ENCODE assay signal across 8 cellular contexts in the genomic region with DNA sequence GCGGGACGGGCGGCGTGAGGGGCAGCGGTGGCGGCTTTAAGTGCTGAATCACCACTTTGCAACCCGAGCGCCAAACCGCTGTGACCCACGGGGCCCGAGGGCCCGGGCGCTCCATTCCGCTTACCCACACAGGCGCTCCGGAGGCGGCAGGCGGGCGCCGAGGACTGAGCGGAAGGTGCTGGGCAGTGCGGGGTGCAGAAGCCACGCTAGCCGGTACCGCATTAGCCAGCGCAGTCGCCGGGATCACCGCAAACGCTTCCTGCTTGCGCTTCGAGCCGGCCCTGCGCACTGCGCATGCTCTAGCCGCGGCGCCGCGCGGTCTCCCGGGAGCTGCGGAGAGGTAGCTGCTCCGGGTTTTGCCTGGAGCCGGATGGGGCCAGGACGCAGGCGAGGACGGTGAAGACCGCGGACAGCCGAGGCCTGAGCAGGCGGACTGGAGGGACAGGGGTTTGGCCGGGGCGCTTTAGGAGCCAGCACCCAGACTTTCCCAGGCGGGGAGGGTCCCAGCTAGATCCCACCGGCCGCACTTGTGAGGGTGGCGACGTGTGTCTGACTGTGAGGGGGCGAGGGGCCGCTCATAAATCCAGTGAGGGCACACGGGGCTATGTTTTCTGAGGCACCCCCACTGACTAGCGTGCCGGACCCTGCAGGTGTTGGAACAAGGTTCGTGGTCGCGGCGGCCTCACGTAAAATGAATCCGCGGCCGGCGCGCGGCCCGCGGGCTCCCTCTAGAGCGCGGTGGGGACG. TPM values are rescaled to one million over a fixed set of nuclear protein-coding genes. Genes with fewer than 3 reads are reported as not detected.
DNase-seq lines count a peak whose midpoint lies in the region; ATAC-seq and TF ChIP-seq lines count a peak whose summit lies in the region.

A gene (minus strand): TSS at position 296 of the 747 bp plus-strand sequence. CDS start 74 bp downstream, at position 222.

- ATAC-seq in T-cell (replicated peaks in 1 of 4) = peak; percentile 79 to 82 (median 80)
- ATAC-seq in heart right ventricle = peak; percentile 96 to 99 (median 98)

- DNase-seq in MV-4-11 (lab: John Stamatoyannopoulos, UW) (peak; percentile 70), T-cell (peak; percentile 52 to 80 (median 70)), adrenal gland (peak; percentile 88 to 92 (median 89)), heart right ventricle (peak; percentile 88 to 93), progenitor cell of endocrine pancreas (ENCODE audit: low spot score, unreplicated experiment) (peak; percentile 85), ureter (ENCODE audit: low spot score) (peak; percentile 87)

- POLR2A ChIA-PET in HEK293 (lab: Yijun Ruan, JAX) = interaction anchor here (0.6 to 1.8 kb wide), 12 partner anchors 10 to 283 kb away, joined by 3 to 15 read pairs (median 4); a partner anchor contains a TSS
- POLR2A ChIA-PET in T-cell (lab: Charles Lee) = interaction anchor here in 1 of 2 donors (1.0 to 1.2 kb wide), 2 partner anchors 19 to 275 kb away, joined by 3 to 4 read pairs; a partner anchor contains a TSS

- TF ChIP-seq POLR2A in GM10847 (IDR thresholded peaks at IDR 0.05; ENCODE audit: extremely low read depth, insufficient read length) (peak; percentile 64), adrenal gland (IDR thresholded peaks at IDR 0.05) (peak; percentile 64 to 79)

- TF ChIP-seq CTCF in HEK293 (tag by site-specific recombination; IDR thresholded peaks at IDR 0.05) (peak; percentile 93), adrenal gland (IDR thresholded peaks at IDR 0.05) (peak; percentile 72 to 85 (median 80)), heart right ventricle (IDR thresholded peaks at IDR 0.05) (peak; percentile 77 to 95 (median 85)), progenitor cell of endocrine pancreas (IDR thresholded peaks at IDR 0.05; ENCODE audit: unreplicated experiment) (peak; percentile 77)

- H3K36me3 Mint-ChIP-seq in T-cell = peaks cover 4% of the 10 kb centered on the region
- peaks cover 4% of the 10 kb centered on the region for H3K36me3 Mint-ChIP-seq in progenitor cell of endocrine pancreas (ENCODE audit: insufficient read depth)

- 0 to 1% (median 0%) methylated on average over 8 to 80 of the region's 80 CpGs; no CpG with 5 or more reads in 1 of the 4 donors for WGBS in adrenal gland, 4 donors
- 0 to 1% methylated on average over 78 to 80 of the region's 80 CpGs for WGBS in heart right ventricle, 2 donors

- H3K4me1 ChIP-seq in HEK293 (ENCODE audit: control insufficient read depth, insufficient read depth, low read length) = peaks cover 13% of the 10 kb centered on the region
- H3K4me1 ChIP-seq in adrenal gland (replicated peaks in 1 of 2) = peaks cover 9 to 27% of the 10 kb centered on the region in 2 donors
- H3K4me1 ChIP-seq in heart right ventricle = peaks cover 0 to 34% (median 30%) of the 10 kb centered on the region in 9 donors

- H3K4me3 ChIP-seq in HEK293 (ENCODE audit: low read depth, low read length) (peak within 1 kb of the TSS; percentile 84), adrenal gland (peak within 1 kb of the TSS; percentile 57 to 74 (median 64)), heart right ventricle (peak within 1 kb of the TSS; percentile 53 to 99 (median 92))

- no peaks in the 10 kb centered on the region for H3K9me3 ChIP-seq in HEK293 (ENCODE audit: control insufficient read depth, insufficient read depth, low read depth, low read length)
- no peaks in the 10 kb centered on the region for H3K9me3 ChIP-seq in adrenal gland (replicated peaks in 1 of 3)
- H3K9me3 ChIP-seq in heart right ventricle = no peaks in the 10 kb centered on the region

- CTCF ChIA-PET in HEK293 (lab: Yijun Ruan, JAX) = interaction anchor here (0.6 to 6.7 kb wide), 14 partner anchors 10 to 560 kb away, joined by 3 to 71 read pairs (median 4); a partner anchor contains a TSS
- CTCF ChIA-PET in T-cell (lab: Charles Lee) = interaction anchor here (0.6 to 3.3 kb wide), 10 partner anchors 8 to 283 kb away, joined by 3 to 61 read pairs (median 6); a partner anchor contains a TSS

- H3K27ac ChIP-seq in HEK293 (ENCODE audit: extremely low read depth, low read depth, low read length) (peak within 1 kb of the TSS; percentile 95), adrenal gland (peak within 1 kb of the TSS; percentile 74 to 97 (median 90)), heart right ventricle (peak within 1 kb of the TSS; percentile 81 to 98 (median 96))

- intact Hi-C loops in adrenal gland (cut with DNase I) = loop anchor here (2.0 to 5.0 kb wide), 2 partner anchors 57 to 59 kb away; no protein-coding TSS in a partner anchor
- intact Hi-C loops in heart right ventricle (cut with DNase I) = loop anchor here (1.0 to 5.0 kb wide), 4 partner anchors 17 to 57 kb away; no protein-coding TSS in a partner anchor

- H3K27me3 Mint-ChIP-seq in T-cell (no peaks in the 10 kb centered on the region), progenitor cell of endocrine pancreas (no peaks in the 10 kb centered on the region)

- H3K9me3 Mint-ChIP-seq in T-cell (no peaks in the 10 kb centered on the region), progenitor cell of endocrine pancreas (ENCODE audit: low read depth) (no peaks in the 10 kb centered on the region)

- H3K36me3 ChIP-seq in HEK293 (ENCODE audit: control insufficient read depth in 2 of 2, insufficient read depth in 1 of 2, low read length in 2 of 2) = peaks cover 0 to 4% of the 10 kb centered on the region in 2 experiments; a peak in 1 of 3 replicates
- peaks cover 0 to 3% of the 10 kb centered on the region in 2 donors for H3K36me3 ChIP-seq in adrenal gland (replicated peaks in 1 of 2)
- H3K36me3 ChIP-seq in heart right ventricle = peaks cover 0 to 10% (median 0%) of the 10 kb centered on the region in 9 donors

- H3K27ac Mint-ChIP-seq in T-cell (peak within 1 kb of the TSS; percentile 85 to 90), progenitor cell of endocrine pancreas (peak within 1 kb of the TSS; percentile 97)

- H3K27me3 ChIP-seq in adrenal gland (no peaks in the 10 kb centered on the region), heart right ventricle (no peaks in the 10 kb centered on the region)

- H3K4me3 Mint-ChIP-seq in T-cell (peak within 1 kb of the TSS; percentile 73 to 86 (median 80)), progenitor cell of endocrine pancreas (ENCODE audit: low read depth) (peak within 1 kb of the TSS; percentile 69)

- H3K4me1 Mint-ChIP-seq in T-cell = peaks cover 34 to 41% (median 38%) of the 10 kb centered on the region in 3 donors
- peaks cover 21% of the 10 kb centered on the region for H3K4me1 Mint-ChIP-seq in progenitor cell of endocrine pancreas (ENCODE audit: low read depth)

TF ChIP-seq in HEK293, 187 proteins besides CTCF, POLR2A, EP300 and RAD21 (continues in another document):
- TF ChIP-seq SP2 (tag by site-specific recombination; IDR thresholded peaks at IDR 0.05) = peak; percentile 35
- TF ChIP-seq SP3 (tag by site-specific recombination; IDR thresholded peaks at IDR 0.05) = 0 out of 2 replicates have a peak, but pooled peaks have one; percentile 19
- peak; percentile 91; the same call in 1 of the 2 replicates for TF ChIP-seq ZNF391 (tag by site-specific recombination; IDR thresholded peaks at IDR 0.05; ENCODE audit: borderline replicate concordance, low read depth)
- peak; percentile 60 for TF ChIP-seq ZNF121 (tag by site-specific recombination; IDR thresholded peaks at IDR 0.05)
- peak; percentile 30; the same call in 1 of the 2 replicates for TF ChIP-seq ZNF16 (tag by site-specific recombination; IDR thresholded peaks at IDR 0.05; ENCODE audit: low read depth)
- TF ChIP-seq ZNF664 (tag by site-specific recombination; IDR thresholded peaks at IDR 0.05) = peak; percentile 33; the same call in 1 of the 2 replicates
- peak; percentile 58 for TF ChIP-seq IKZF3 (tag by site-specific recombination; IDR thresholded peaks at IDR 0.05)
- peak; percentile 70; the same call in 1 of the 2 replicates for TF ChIP-seq ZNF76 (tag by site-specific recombination; IDR thresholded peaks at IDR 0.05; ENCODE audit: borderline replicate concordance, low read depth)
- TF ChIP-seq ZNF155 (tag by site-specific recombination; IDR thresholded peaks at IDR 0.05) = no peak
- TF ChIP-seq ZNF561 (tag by site-specific recombination; IDR thresholded peaks at IDR 0.05; ENCODE audit: borderline replicate concordance) = peak; percentile 47
- TF ChIP-seq, protein P1, sequence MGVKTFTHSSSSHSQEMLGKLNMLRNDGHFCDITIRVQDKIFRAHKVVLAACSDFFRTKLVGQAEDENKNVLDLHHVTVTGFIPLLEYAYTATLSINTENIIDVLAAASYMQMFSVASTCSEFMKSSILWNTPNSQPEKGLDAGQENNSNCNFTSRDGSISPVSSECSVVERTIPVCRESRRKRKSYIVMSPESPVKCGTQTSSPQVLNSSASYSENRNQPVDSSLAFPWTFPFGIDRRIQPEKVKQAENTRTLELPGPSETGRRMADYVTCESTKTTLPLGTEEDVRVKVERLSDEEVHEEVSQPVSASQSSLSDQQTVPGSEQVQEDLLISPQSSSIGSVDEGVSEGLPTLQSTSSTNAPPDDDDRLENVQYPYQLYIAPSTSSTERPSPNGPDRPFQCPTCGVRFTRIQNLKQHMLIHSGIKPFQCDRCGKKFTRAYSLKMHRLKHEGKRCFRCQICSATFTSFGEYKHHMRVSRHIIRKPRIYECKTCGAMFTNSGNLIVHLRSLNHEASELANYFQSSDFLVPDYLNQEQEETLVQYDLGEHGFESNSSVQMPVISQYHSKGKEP (tag by site-specific recombination; IDR thresholded peaks at IDR 0.05) = no peak
- peak; percentile 75 for TF ChIP-seq ZNF629 (tag by site-specific recombination; IDR thresholded peaks at IDR 0.05)
- TF ChIP-seq ZNF670 (tag by site-specific recombination; IDR thresholded peaks at IDR 0.05; ENCODE audit: low read depth) = no peak

RNA-seq across cellular contexts. Expression of the gene that starts here (rescaled TPM):
- total RNA-seq in T-cell (10 to 100 TPM; 24.7 to 31.8 (median 27.2) TPM), adrenal gland (10 to 100 TPM; 24.5 to 62.0 (median 37.4) TPM), heart right ventricle (10 to 100 TPM; 41.8 to 58.5 (median 47.5) TPM), progenitor cell of endocrine pancreas (60.1 TPM in 2 replicates), ureter (55.2 TPM)
- polyA plus RNA-seq in adrenal gland (10 to 100 TPM in 1 of 3 donors, 1 to 10 TPM in 2; 8.6 to 44.9 (median 8.8) TPM), heart right ventricle (10 to 100 TPM; 11.0 to 14.1 TPM)

Comparison
In these comparisons a context has a peak if more than half of its experiments do, and no peak if none do; other contexts are left out.
1. Peak in every context shown above with its lines: DNase-seq, ATAC-seq, H3K4me3 ChIP-seq and H3K27ac ChIP-seq.